In genomic region chr1:212683357-212683722, GRCh38 we compare ENCODE assay signal across 1 cellular context.
TF ChIP-seq lines count a peak whose summit lies in the region.

No MANE protein-coding gene starts in this region.

TF ChIP-seq in H1, 55 proteins besides CTCF, POLR2A, EP300 and RAD21 (continued from another document):
- no peak for TF ChIP-seq YY1 (IDR thresholded peaks at IDR 0.05; ENCODE audit: low read depth, low read length)
- no peak for TF ChIP-seq MAX (IDR thresholded peaks at IDR 0.05)
- no peak for TF ChIP-seq PHF8 (conservative IDR thresholded peaks at IDR 0.05; ENCODE audit: low read depth, low read length)
